Comparison of ENCODE assay signal across 4 cellular contexts in the genomic region with DNA sequence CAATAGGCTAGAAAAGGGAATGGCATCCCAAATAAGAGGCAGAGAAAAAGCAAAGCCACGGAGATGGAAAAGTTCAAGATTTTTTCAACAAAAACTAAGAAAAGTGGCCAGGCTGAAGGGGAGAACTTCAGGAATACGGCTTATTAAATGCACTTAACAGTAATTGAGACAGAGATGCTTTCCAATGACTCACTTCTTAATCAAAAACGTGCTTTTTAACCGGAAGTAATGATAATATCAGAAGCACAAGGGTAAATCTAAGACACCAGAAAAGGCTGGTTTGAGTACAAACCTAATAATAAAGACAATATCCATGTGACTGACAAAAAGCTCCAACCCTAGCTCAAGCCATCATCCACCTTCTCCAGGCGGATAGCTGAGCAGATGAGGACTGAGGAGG. TPM values are rescaled to one million over a fixed set of nuclear protein-coding genes. Genes with fewer than 3 reads are reported as not detected.
"Had no signal": no experiment of that assay in that cellular context is flagged by ENCODE, and none has a peak within 500 bp of the region (broad histone marks: within the 10 kb centered on the region; RNA-seq: fewer than 3 reads in every experiment).

No MANE protein-coding gene starts in this region.

- DNase-seq: GDM1, GF-D8 had no signal

- H3K4me3 ChIP-seq: GM12878 had no signal

- ATAC-seq: GM12878 had no signal

RNA-seq across cellular contexts. Expression of a gene that starts 24.8 kb away (rescaled TPM):
- total RNA-seq: G401, GM12878 had no signal
